In genomic region chr3:50237754-50238548, GRCh38 we compare ENCODE assay signal across 8 cellular contexts. TPM values are rescaled to one million over a fixed set of nuclear protein-coding genes. Genes with fewer than 3 reads are reported as not detected.
A peak's percentile ranks its signal among the peaks of the same experiment; 100 is the strongest.
DNase-seq lines count a peak whose midpoint lies in the region; TF ChIP-seq lines count a peak whose summit lies in the region.

No MANE protein-coding gene starts in this region.

- 1 to 3% methylated on average over 29 to 30 of the region's 31 CpGs for WGBS in GM23248 (ENCODE audit: low coverage in 1 of 2, low lambda C conversion rate in 2 of 2, missing lambda C conversion rate in 2 of 2), 2 experiments

- no peaks in the 10 kb centered on the region for H3K9me3 ChIP-seq in DOHH2 (ENCODE audit: control insufficient read depth, insufficient read depth, low read length)
- H3K9me3 ChIP-seq in GM23248 (ENCODE audit: low read depth): no peaks in the 10 kb centered on the region

- no peaks in the 10 kb centered on the region for H3K27me3 Mint-ChIP-seq in chondrocyte (ENCODE audit: low read depth)

- H3K9me3 Mint-ChIP-seq in chondrocyte (ENCODE audit: low read depth): no peaks in the 10 kb centered on the region

- peaks cover 5% of the 10 kb centered on the region for H3F3A ChIP-seq in DOHH2 (ENCODE audit: control insufficient read depth, insufficient read depth)
- peaks cover 4% of the 10 kb centered on the region; the same call in 1 of the 2 replicates for H3F3A ChIP-seq in GM23248 (ENCODE audit: insufficient read depth)

- H3K36me3 ChIP-seq in DOHH2 (ENCODE audit: control insufficient read depth, low read length): peaks cover 37% of the 10 kb centered on the region
- H3K36me3 ChIP-seq in GM23248 (ENCODE audit: low read depth): no peaks in the 10 kb centered on the region

- H3K4me2 ChIP-seq in DOHH2 (ENCODE audit: low read length) (peak overlapping the region; percentile 86), GM23248 (ENCODE audit: unreplicated experiment) (peak overlapping the region; percentile 97)

- in situ Hi-C loops in GM23248 (cut with MboI): no loop called here

- H3K27ac Mint-ChIP-seq in chondrocyte (ENCODE audit: unreplicated experiment): peak overlapping the region; percentile 95

- H2AFZ ChIP-seq in GM23248: peak overlapping the region; percentile 3; the same call in 1 of the 2 replicates

- H3K4me3 ChIP-seq in DOHH2 (ENCODE audit: low read length) (peak overlapping the region; percentile 79), GM23248 (peak overlapping the region; percentile 94)

- H3K9ac ChIP-seq in GM23248: peak overlapping the region; percentile 89

- H3K79me2 ChIP-seq in DOHH2 (ENCODE audit: control insufficient read depth, low read length) (peaks cover 68% of the 10 kb centered on the region), GM23248 (ENCODE audit: insufficient read depth) (peaks cover 69% of the 10 kb centered on the region)

- peaks cover 13% of the 10 kb centered on the region; the same call in 1 of the 2 replicates for H4K20me1 ChIP-seq in DOHH2 (ENCODE audit: control insufficient read depth, insufficient read depth, low read depth, low read length)
- no peaks in the 10 kb centered on the region for H4K20me1 ChIP-seq in GM23248 (ENCODE audit: insufficient read depth)

- H3K36me3 Mint-ChIP-seq in chondrocyte (ENCODE audit: low read depth): peaks cover 4% of the 10 kb centered on the region

- H3K4me1 Mint-ChIP-seq in chondrocyte (ENCODE audit: low read depth): peaks cover 44% of the 10 kb centered on the region

- no peaks in the 10 kb centered on the region for H3K27me3 ChIP-seq in DOHH2 (ENCODE audit: control insufficient read depth, low read length)
- no peaks in the 10 kb centered on the region for H3K27me3 ChIP-seq in GM23248 (replicated peaks; ENCODE audit: insufficient read depth)

- H3K4me1 ChIP-seq in DOHH2 (ENCODE audit: control insufficient read depth, low read length): peaks cover 62% of the 10 kb centered on the region
- H3K4me1 ChIP-seq in GM23248 (ENCODE audit: insufficient read depth): peaks cover 20% of the 10 kb centered on the region

- H3K9me2 ChIP-seq in DOHH2 (replicated peaks; ENCODE audit: control insufficient read depth, low read length) (no peaks in the 10 kb centered on the region), GM23248 (ENCODE audit: insufficient read depth) (no peaks in the 10 kb centered on the region)

- no peak for TF ChIP-seq CTCF in DOHH2 (IDR thresholded peaks at IDR 0.05; ENCODE audit: low read depth, low read length, poor library complexity, severe bottlenecking)
- TF ChIP-seq CTCF in chondrocyte (IDR thresholded peaks at IDR 0.05): no peak

- H3K27ac ChIP-seq in DOHH2 (ENCODE audit: low read depth, low read length) (peak overlapping the region; percentile 40), GM23248 (peak overlapping the region; percentile 68)

- peak overlapping the region; percentile 98 for H3K4me3 Mint-ChIP-seq in chondrocyte (ENCODE audit: unreplicated experiment)

- DNase-seq in GM23248 (peak; percentile 95), NCI-H2227 (lab: John Stamatoyannopoulos, UW; ENCODE audit: unreplicated experiment) (peak; percentile 73), chondrocyte (ENCODE audit: low spot score) (no peak), left kidney (ENCODE audit: low read depth, low spot score) (peak; percentile 89), NCI-H2107 treated with DMSO at 0.1 percent for 48 hours (lab: John Stamatoyannopoulos, UW; ENCODE audit: unreplicated experiment) (no peak)
- peak; percentile 75 to 83 for DNase-seq in activated CD4-positive, alpha-beta T cell treated with anti-CD3 and anti-CD28 coated beads for 24 hours (ENCODE audit: low read depth in 2 of 2)
- DNase-seq in stimulated activated CD4-positive, alpha-beta T cell treated with anti-CD3 and anti-CD28 coated beads, Interleukin-2, amount 100 ng/mL, for 24 hours: peak; percentile 87 to 91

RNA-seq across cellular contexts. Expression of gene GNAI2, which starts 1.9 kb away (rescaled TPM):
- total RNA-seq in GM23248 (2014; rRNA removed; shearing (Covaris generic)): 393 and 427 TPM in 2 replicates
- polyA plus RNA-seq in GM23248 (2016; fragmentation: Nextera tagmentation; extraction: Ambion mirVana): 424 and 426 TPM in 2 replicates
- 388 to 444 TPM (median 443 TPM) in 3 replicates for total RNA-seq in chondrocyte

RNA-seq across cellular contexts. Expression of gene SEMA3B, which starts 31.0 kb away (rescaled TPM):
- 8.8 and 13.3 TPM in 2 replicates for total RNA-seq in GM23248 (2014; rRNA removed; shearing (Covaris generic))
- 7.6 and 8.4 TPM in 2 replicates for polyA plus RNA-seq in GM23248 (2016; fragmentation: Nextera tagmentation; extraction: Ambion mirVana)
- 9.6 to 16.4 TPM (median 14.9 TPM) in 3 replicates for total RNA-seq in chondrocyte

RNA-seq across cellular contexts. Expression of gene SLC38A3, which starts 32.9 kb away (rescaled TPM):
- total RNA-seq in GM23248 (2014; rRNA removed; shearing (Covaris generic)): under 0.01 TPM in 1 of 2 replicates, not detected in the other
- 0.36 and 0.93 TPM in 2 replicates for polyA plus RNA-seq in GM23248 (2016; fragmentation: Nextera tagmentation; extraction: Ambion mirVana)
- 1.00 to 1.9 TPM (median 1.2 TPM) in 3 replicates for total RNA-seq in chondrocyte

RNA-seq across cellular contexts. Expression of gene LSMEM2, which starts 40.9 kb away (rescaled TPM):
- total RNA-seq in GM23248 (2014; rRNA removed; shearing (Covaris generic)): not detected in 2 replicates
- polyA plus RNA-seq in GM23248 (2016; fragmentation: Nextera tagmentation; extraction: Ambion mirVana): not detected in 2 replicates
- not detected in 3 replicates for total RNA-seq in chondrocyte

RNA-seq across cellular contexts. Expression of gene GNAT1, which starts 46.5 kb away (rescaled TPM):
- total RNA-seq in GM23248 (2014; rRNA removed; shearing (Covaris generic)): not detected in 2 replicates
- polyA plus RNA-seq in GM23248 (2016; fragmentation: Nextera tagmentation; extraction: Ambion mirVana): not detected in 2 replicates
- not detected in 3 replicates for total RNA-seq in chondrocyte

Comparison
In these comparisons a context has a peak if more than half of its experiments do, and no peak if none do; other contexts are left out.
1. DNase-seq: peak in GM23248 (single experiment), NCI-H2227 (single experiment), activated CD4-positive, alpha-beta T cell treated with anti-CD3 and anti-CD28 coated beads for 24 hours (2 of 2), left kidney (single experiment) and stimulated activated CD4-positive, alpha-beta T cell treated with anti-CD3 and anti-CD28 coated beads, Interleukin-2, amount 100 ng/mL, for 24 hours (2 of 2); none in chondrocyte (single experiment) and NCI-H2107 treated with DMSO at 0.1 percent for 48 hours (single experiment).